Comparison of ENCODE assay signal across 8 cellular contexts in the genomic region with DNA sequence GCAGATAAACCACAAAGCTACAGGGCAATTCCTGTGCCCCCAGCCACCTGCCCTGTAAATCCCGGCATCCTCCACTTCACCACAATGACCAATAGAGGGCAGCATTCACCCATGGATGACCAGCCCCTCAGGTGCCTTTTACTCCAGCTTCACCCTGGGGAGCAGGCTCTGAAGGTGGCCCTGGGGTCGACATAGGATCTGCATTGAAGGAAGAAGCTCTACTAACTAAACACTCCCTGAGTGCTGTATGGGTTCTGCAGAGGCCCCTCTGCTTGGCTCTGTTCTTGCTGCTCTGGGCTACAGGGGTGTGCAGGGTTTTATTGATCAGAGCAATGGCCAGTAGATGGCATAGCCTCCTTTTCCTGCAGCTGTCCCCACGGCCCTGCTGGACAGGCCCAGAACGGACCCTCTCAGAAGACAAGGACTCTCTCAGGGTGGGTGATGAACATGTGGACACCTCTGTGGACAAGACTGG. TPM values are rescaled to one million over a fixed set of nuclear protein-coding genes. Genes with fewer than 3 reads are reported as not detected.
DNase-seq lines count a peak whose midpoint lies in the region; ATAC-seq and TF ChIP-seq lines count a peak whose summit lies in the region.

No MANE protein-coding gene starts in this region.

- H3K27me3 Mint-ChIP-seq in neural progenitor cell (ENCODE audit: insufficient read depth, low read depth) = peaks cover 2% of the 10 kb centered on the region

- H3K9ac ChIP-seq in neural progenitor cell = no peak overlapping the region

- no peaks in the 10 kb centered on the region for H3K36me3 Mint-ChIP-seq in neural progenitor cell

- DNase-seq in AG08395 (ENCODE audit: low spot score) = peak; percentile 78
- DNase-seq in GM12865 (ENCODE audit: low read depth) = peak; percentile 66
- peak; percentile 71 for DNase-seq in NCI-H2171 treated with DMSO at 0.1 percent for 48 hours (lab: John Stamatoyannopoulos, UW)
- peak; percentile 39 to 53 for DNase-seq in activated CD4-positive, alpha-beta T cell treated with anti-CD3 and anti-CD28 coated beads, Interleukin-2, amount 50 U/mL, for 48 hours
- peak; percentile 67 for DNase-seq in fibroblast of the aortic adventitia (ENCODE audit: low read depth)
- DNase-seq in neural progenitor cell (ENCODE audit: low spot score) = peak; percentile 72
- DNase-seq in KG1 (lab: John Stamatoyannopoulos, UW) = no peak

- no peaks in the 10 kb centered on the region for H3K27me3 ChIP-seq in neural progenitor cell

- no peak overlapping the region for H3K4me3 Mint-ChIP-seq in neural progenitor cell

- no peaks in the 10 kb centered on the region for H3F3A ChIP-seq in neural progenitor cell (ENCODE audit: low read depth)

- no peak overlapping the region for H3K27ac Mint-ChIP-seq in neural progenitor cell

- no peak overlapping the region for H3K4me2 ChIP-seq in neural progenitor cell

- H3K4me1 Mint-ChIP-seq in neural progenitor cell = peaks cover 3% of the 10 kb centered on the region

- no peak overlapping the region for H2AFZ ChIP-seq in neural progenitor cell (replicated peaks)

- H3K79me2 ChIP-seq in neural progenitor cell (ENCODE audit: low read depth) = no peaks in the 10 kb centered on the region

- H3K36me3 ChIP-seq in neural progenitor cell = no peaks in the 10 kb centered on the region

- H3K9me3 Mint-ChIP-seq in neural progenitor cell = no peaks in the 10 kb centered on the region

- H3K27ac ChIP-seq in neural progenitor cell = no peak overlapping the region

- TF ChIP-seq CTCF in GM12865 (IDR thresholded peaks at IDR 0.05; ENCODE audit: insufficient read depth, low read depth, low read length, missing control alignments) = peak; percentile 72
- peak; percentile 85 for TF ChIP-seq CTCF in fibroblast of the aortic adventitia (IDR thresholded peaks at IDR 0.05; ENCODE audit: insufficient read depth, low read length)
- peak; percentile 95 for TF ChIP-seq CTCF in neural progenitor cell (IDR thresholded peaks at IDR 0.05)

- H4K20me1 ChIP-seq in neural progenitor cell (ENCODE audit: low read depth) = no peaks in the 10 kb centered on the region

- ATAC-seq in HG02884 (IDR thresholded peaks at IDR 0.05; ENCODE audit: unreplicated experiment) = peak; percentile 78

- no peaks in the 10 kb centered on the region for H3K9me3 ChIP-seq in neural progenitor cell (ENCODE audit: low read depth)

- no peak overlapping the region for H3K4me3 ChIP-seq in GM12865 (ENCODE audit: low read depth, low read length)
- H3K4me3 ChIP-seq in fibroblast of the aortic adventitia (ENCODE audit: low read depth, low read length) = no peak overlapping the region
- H3K4me3 ChIP-seq in neural progenitor cell = no peak overlapping the region

- no peaks in the 10 kb centered on the region for H3K4me1 ChIP-seq in neural progenitor cell

RNA-seq across cellular contexts. Expression of a gene that starts 20.3 kb away (rescaled TPM):
- total RNA-seq in fibroblast of the aortic adventitia (ENCODE audit: low replicate concordance) (not detected in 2 replicates), neural progenitor cell (ENCODE audit: low replicate concordance) (not detected in 2 replicates)

RNA-seq across cellular contexts. Expression of a gene that starts 30.8 kb away (rescaled TPM):
- total RNA-seq in fibroblast of the aortic adventitia (ENCODE audit: low replicate concordance) (246 and 355 TPM in 2 replicates), neural progenitor cell (ENCODE audit: low replicate concordance) (20.8 and 58.0 TPM in 2 replicates)
